8 cellular contexts compared by ENCODE assay signal in genomic region chr16:27269300-27270150, GRCh38. TPM values are rescaled to one million over a fixed set of nuclear protein-coding genes. Genes with fewer than 3 reads are reported as not detected.
A peak's percentile ranks its signal among the peaks of the same experiment; 100 is the strongest.
DNase-seq lines count a peak whose midpoint lies in the region; ATAC-seq, FAIRE-seq and TF ChIP-seq lines count a peak whose summit lies in the region.

No MANE protein-coding gene starts in this region.

- no peaks in the 10 kb centered on the region for H4K20me1 ChIP-seq in OCI-LY7 (ENCODE audit: insufficient read depth, low read length)

- no peaks in the 10 kb centered on the region for H3K9me3 ChIP-seq in CD8-positive, alpha-beta T cell (ENCODE audit: low read length)
- no peaks in the 10 kb centered on the region; the same call in 1 of the 2 replicates for H3K9me3 ChIP-seq in OCI-LY7 (ENCODE audit: low read length)
- H3K9me3 ChIP-seq in endocrine pancreas (ENCODE audit: control insufficient read depth, low read length) = no peaks in the 10 kb centered on the region
- no peaks in the 10 kb centered on the region for H3K9me3 ChIP-seq in pancreas

- no peak overlapping the region for H3K9ac ChIP-seq in endocrine pancreas (ENCODE audit: control insufficient read depth, insufficient read depth, low read length)

- no peaks in the 10 kb centered on the region for H3K36me3 ChIP-seq in CD8-positive, alpha-beta T cell (ENCODE audit: insufficient read depth, low read length)
- H3K36me3 ChIP-seq in OCI-LY7 (ENCODE audit: insufficient read depth, low read length) (no peaks in the 10 kb centered on the region), endocrine pancreas (ENCODE audit: control insufficient read depth, insufficient read depth, low read length) (no peaks in the 10 kb centered on the region), pancreas (no peaks in the 10 kb centered on the region)

- no peaks in the 10 kb centered on the region for H3K9me3 Mint-ChIP-seq in CD8-positive, alpha-beta T cell

- peak in 1 of 7 experiments; percentile 37 for DNase-seq in CD8-positive, alpha-beta T cell
- no peak for DNase-seq in OCI-LY7 (ENCODE audit: low spot score)
- no peak for DNase-seq in pancreas
- DNase-seq in germinal center (ENCODE audit: low spot score) = no peak

- POLR2A ChIA-PET in CD8-positive, alpha-beta T cell (lab: Charles Lee) = interaction anchor here (1.4 kb wide), 1 partner anchor 33 kb away, joined by 3 read pairs; no protein-coding TSS in a partner anchor
- POLR2A ChIA-PET in OCI-LY7 (lab: Charles Lee) = interaction anchor here (1.1 to 1.5 kb wide), 3 partner anchors 32 to 136 kb away, joined by 3 to 5 read pairs (median 4); no protein-coding TSS in a partner anchor

- H3K36me3 Mint-ChIP-seq in CD8-positive, alpha-beta T cell = peaks cover 8% of the 10 kb centered on the region

- no peaks in the 10 kb centered on the region for H3K27me3 ChIP-seq in CD8-positive, alpha-beta T cell (ENCODE audit: insufficient read depth, low read length)
- H3K27me3 ChIP-seq in endocrine pancreas (ENCODE audit: control insufficient read depth, insufficient read depth, low read length) = no peaks in the 10 kb centered on the region
- H3K27me3 ChIP-seq in pancreas = no peaks in the 10 kb centered on the region

- H3K4me3 ChIP-seq in CD8-positive, alpha-beta T cell (ENCODE audit: low read depth, low read length) = peak overlapping the region; percentile 90
- H3K4me3 ChIP-seq in OCI-LY7 (ENCODE audit: low read depth, low read length, poor library complexity, severe bottlenecking) (peak overlapping the region; percentile 84), endocrine pancreas (ENCODE audit: control insufficient read depth, insufficient read depth, low read length) (peak overlapping the region; percentile 71), pancreas (peak overlapping the region; percentile 39 to 72 (median 66))

- no peak for FAIRE-seq in pancreas (lab: Jason Lieb, UNC)

- CTCF ChIA-PET in CD8-positive, alpha-beta T cell (lab: Charles Lee) = interaction anchor here (1.4 to 1.9 kb wide), 3 partner anchors 35 to 91 kb away, joined by 3 to 7 read pairs (median 5); no protein-coding TSS in a partner anchor
- CTCF ChIA-PET in OCI-LY7 (lab: Charles Lee; ENCODE audit: unreplicated experiment) = interaction anchor here (0.6 kb wide), 1 partner anchor 29 kb away, joined by 3 read pairs; no protein-coding TSS in a partner anchor

- H3K27ac ChIP-seq in CD8-positive, alpha-beta T cell (ENCODE audit: low read depth, low read length) = peak overlapping the region; percentile 93
- H3K27ac ChIP-seq in OCI-LY7 (ENCODE audit: low read depth, low read length, poor library complexity, severe bottlenecking) = peak overlapping the region; percentile 54
- H3K27ac ChIP-seq in pancreas = peak overlapping the region in 1 of 4 donors; percentile 81

- no peaks in the 10 kb centered on the region for H3K27me3 Mint-ChIP-seq in CD8-positive, alpha-beta T cell (ENCODE audit: low read depth)

- peak overlapping the region; percentile 95 for H3K4me3 Mint-ChIP-seq in CD8-positive, alpha-beta T cell

- peak overlapping the region; percentile 99 for H3K27ac Mint-ChIP-seq in CD8-positive, alpha-beta T cell

- peak overlapping the region; percentile 85 for H2AFZ ChIP-seq in OCI-LY7 (ENCODE audit: low read length)

- ATAC-seq in CD8-positive, alpha-beta T cell = no peak
- no peak for ATAC-seq in pancreas
- ATAC-seq in HG03442 (IDR thresholded peaks at IDR 0.05; ENCODE audit: unreplicated experiment) = no peak
- ATAC-seq in HG03439 (IDR thresholded peaks at IDR 0.05; ENCODE audit: unreplicated experiment) = no peak
- no peak for ATAC-seq in HG03460 (IDR thresholded peaks at IDR 0.05; ENCODE audit: unreplicated experiment)

- H3K4me2 ChIP-seq in OCI-LY7 (ENCODE audit: low read length) = peak overlapping the region; percentile 98

- no TSS peak for BruUV-seq in OCI-LY7 (replicated peaks; lab: Mats Ljungman, UMichigan)

- TF ChIP-seq CTCF in CD8-positive, alpha-beta T cell (IDR thresholded peaks at IDR 0.05) = no peak
- TF ChIP-seq CTCF in OCI-LY7 (conservative IDR thresholded peaks at IDR 0.05; ENCODE audit: low read length) (no peak), pancreas (IDR thresholded peaks at IDR 0.05) (no peak)

- H3K9me2 ChIP-seq in OCI-LY7 (ENCODE audit: insufficient read depth, low read length) = no peaks in the 10 kb centered on the region

- peaks cover 20% of the 10 kb centered on the region; the same call in 1 of the 2 replicates for H3K79me2 ChIP-seq in OCI-LY7 (ENCODE audit: insufficient read depth, low read depth, low read length)

- peaks cover 43% of the 10 kb centered on the region for H3K4me1 ChIP-seq in CD8-positive, alpha-beta T cell (ENCODE audit: insufficient read depth, low read length)
- H3K4me1 ChIP-seq in OCI-LY7 (ENCODE audit: insufficient read depth, low read length, poor library complexity, severe bottlenecking) = peaks cover 66% of the 10 kb centered on the region
- H3K4me1 ChIP-seq in endocrine pancreas (ENCODE audit: control insufficient read depth, insufficient read depth, low read length) = no peaks in the 10 kb centered on the region
- peaks cover 0 to 10% (median 5%) of the 10 kb centered on the region in 3 donors for H3K4me1 ChIP-seq in pancreas

- 60 to 61% methylated on average over 9 of the region's 9 CpGs for WGBS in pancreas, 2 donors

- intact Hi-C loops in CD8-positive, alpha-beta T cell (cut with DNase I, micrococcal nuclease) = loop anchor here (2.0 to 5.0 kb wide), 2 partner anchors 43 to 48 kb away; partner anchors contain the start of gene IL4R (in 1 of the 2)
- intact Hi-C loops in OCI-LY7 (cut with micrococcal nuclease; ENCODE audit: unreplicated experiment) = no loop called here
- intact Hi-C loops in pancreas (cut with DNase I) = no loop called here

- H3K4me1 Mint-ChIP-seq in CD8-positive, alpha-beta T cell (ENCODE audit: low read depth) = peaks cover 56% of the 10 kb centered on the region

RNA-seq across cellular contexts. Expression of gene NSMCE1, which starts 1.0 kb away (rescaled TPM):
- 10 to 100 TPM; 29.6 to 30.1 TPM for total RNA-seq in CD8-positive, alpha-beta T cell
- 51.1 and 52.1 TPM in 2 replicates for total RNA-seq in OCI-LY7 (2014; rRNA removed; shearing (Covaris generic))
- total RNA-seq in OCI-LY7 (2022) (84.0 and 89.4 TPM in 2 replicates), pancreas (10 to 100 TPM; 27.6 to 37.7 (median 31.7) TPM)
- 10 to 100 TPM; 30.0 to 37.9 TPM for polyA plus RNA-seq in pancreas

RNA-seq across cellular contexts. Expression of gene IL4R, which starts 44.2 kb away (rescaled TPM):
- 100 to 1,000 TPM; 224 to 240 TPM for total RNA-seq in CD8-positive, alpha-beta T cell
- 33.0 and 82.8 TPM in 2 replicates for total RNA-seq in OCI-LY7 (2014; rRNA removed; shearing (Covaris generic))
- total RNA-seq in OCI-LY7 (2022) (73.1 and 101 TPM in 2 replicates), pancreas (10 to 100 TPM; 16.0 to 58.7 (median 19.7) TPM)
- 10 to 100 TPM; 38.1 to 49.7 TPM for polyA plus RNA-seq in pancreas

Comparison
In these comparisons a context has a peak if more than half of its experiments do, and no peak if none do; other contexts are left out.
1. intact Hi-C loops: an anchor here in CD8-positive, alpha-beta T cell (2.0 to 5.0 kb wide); none called in OCI-LY7 and pancreas.